In genomic region chr6:30488697-30489080, GRCh38 we compare ENCODE assay signal across 8 cellular contexts. TPM values are rescaled to one million over a fixed set of nuclear protein-coding genes. Genes with fewer than 3 reads are reported as not detected.
A peak's percentile ranks its signal among the peaks of the same experiment; 100 is the strongest.
DNase-seq lines count a peak whose midpoint lies in the region; ATAC-seq and TF ChIP-seq lines count a peak whose summit lies in the region.
"Not testable (repeated sequence)": the region's sequence is repeated elsewhere in the genome, so short reads cannot be mapped to it uniquely, and the experiment has no call there.

No MANE protein-coding gene starts in this region.

- H3K4me3 Mint-ChIP-seq in activated T-cell treated with anti-CD3 and anti-CD28 coated beads, Interleukin-2, amount 50 U/mL, for 72 hours = peak overlapping the region; percentile 98 to 99
- peak overlapping the region; percentile 90 for H3K4me3 Mint-ChIP-seq in mesothelial cell of epicardium

- H3K9me3 Mint-ChIP-seq in activated T-cell treated with anti-CD3 and anti-CD28 coated beads, Interleukin-2, amount 50 U/mL, for 72 hours; mesothelial cell of epicardium: not testable (repeated sequence)

- H4K20me1 ChIP-seq in PC-3 (ENCODE audit: low read length) = not testable (repeated sequence)

- not testable (repeated sequence) for DNase-seq in PC-3; activated T-cell treated with anti-CD3 and anti-CD28 coated beads, Interleukin-2, amount 50 U/mL, for 72 hours; caudate nucleus (lab: John Stamatoyannopoulos, UW); foreskin keratinocyte; mesothelial cell of epicardium (ENCODE audit: low spot score in 2 of 2, unreplicated experiment in 2 of 2); gastrocnemius medialis; upper lobe of right lung

- peak overlapping the region; percentile 36; the same call in 1 of the 2 replicates for H3K27ac ChIP-seq in PC-3 (ENCODE audit: low read length)
- H3K27ac ChIP-seq in caudate nucleus (ENCODE audit: low read depth, low read length) = peak overlapping the region; percentile 49
- peak overlapping the region; percentile 66 for H3K27ac ChIP-seq in foreskin keratinocyte
- H3K27ac ChIP-seq in gastrocnemius medialis = peak overlapping the region; percentile 76 to 95 (median 82)
- peak overlapping the region; percentile 97 for H3K27ac ChIP-seq in upper lobe of right lung

- H3K36me3 Mint-ChIP-seq in activated T-cell treated with anti-CD3 and anti-CD28 coated beads, Interleukin-2, amount 50 U/mL, for 72 hours (ENCODE audit: insufficient read depth in 2 of 2) = peaks cover 31 to 37% of the 10 kb centered on the region in 2 donors
- H3K36me3 Mint-ChIP-seq in mesothelial cell of epicardium = not testable (repeated sequence)

- H3K79me2 ChIP-seq in PC-3 (ENCODE audit: low read length) = peaks cover 20% of the 10 kb centered on the region

- H2AFZ ChIP-seq in PC-3 (ENCODE audit: low read length) = peak overlapping the region; percentile 87

- intact Hi-C loops in PC-3 (cut with micrococcal nuclease) (loop anchor here (1.0 to 10.0 kb wide), 2 partner anchors 39 to 236 kb away; partner anchors contain the start of gene TUBB), gastrocnemius medialis (cut with DNase I; ENCODE audit: low total_unique reads) (loop anchor here (2.0 to 5.0 kb wide), 4 partner anchors 42 to 184 kb away; partner anchors contain the start of gene DHX16)
- intact Hi-C loops in upper lobe of right lung (cut with DNase I) = not testable (repeated sequence)

- TF ChIP-seq POLR2A in gastrocnemius medialis (IDR thresholded peaks at IDR 0.05) = not testable (repeated sequence)

- H3K9ac ChIP-seq in PC-3 (ENCODE audit: low read length) = not testable (repeated sequence)

- in situ Hi-C loops in gastrocnemius medialis (cut with MboI; ENCODE audit: low sequenced_read_pairs in 4 of 4) = loop anchor here in 1 of 4 donors (10.0 kb wide), 1 partner anchor 46 kb away; no protein-coding TSS in a partner anchor

- POLR2A ChIA-PET in PC-3 (lab: Charles Lee; ENCODE audit: unreplicated experiment) = not testable (repeated sequence)

- peak overlapping the region; percentile 97 for H3K27ac Mint-ChIP-seq in activated T-cell treated with anti-CD3 and anti-CD28 coated beads, Interleukin-2, amount 50 U/mL, for 72 hours
- peak overlapping the region; percentile 99 for H3K27ac Mint-ChIP-seq in mesothelial cell of epicardium

- H3K4me1 ChIP-seq in PC-3 (ENCODE audit: insufficient read depth, low read length); foreskin keratinocyte; gastrocnemius medialis: not testable (repeated sequence)
- peaks cover 27% of the 10 kb centered on the region for H3K4me1 ChIP-seq in upper lobe of right lung

- ATAC-seq in PC-3; activated T-cell treated with anti-CD3 and anti-CD28 coated beads, Interleukin-2, amount 50 U/mL, for 72 hours (replicated peaks in 1 of 2); foreskin keratinocyte; gastrocnemius medialis; upper lobe of right lung: not testable (repeated sequence)

- H3K27me3 ChIP-seq in PC-3 (ENCODE audit: low read length); foreskin keratinocyte; gastrocnemius medialis; upper lobe of right lung: not testable (repeated sequence)

- not testable (repeated sequence) for TF ChIP-seq CTCF in PC-3 (conservative IDR thresholded peaks at IDR 0.05; ENCODE audit: low read depth, low read length); foreskin keratinocyte (conservative IDR thresholded peaks at IDR 0.05); mesothelial cell of epicardium (IDR thresholded peaks at IDR 0.05; ENCODE audit: unreplicated experiment); gastrocnemius medialis (IDR thresholded peaks at IDR 0.05 in 4 of 5, conservative IDR thresholded peaks at IDR 0.05 in 1 of 5); upper lobe of right lung (IDR thresholded peaks at IDR 0.05)

- not testable (repeated sequence) for H3K9me2 ChIP-seq in PC-3 (replicated peaks; ENCODE audit: low read length)

- peak overlapping the region; percentile 3; the same call in 1 of the 2 replicates for H3K4me3 ChIP-seq in GM08714 (ENCODE audit: low read length)
- peak overlapping the region; percentile 90; the same call in 1 of the 2 replicates for H3K4me3 ChIP-seq in PC-3 (ENCODE audit: low read length)
- H3K4me3 ChIP-seq in gastrocnemius medialis = peak overlapping the region; percentile 55 to 91 (median 76)
- H3K4me3 ChIP-seq in upper lobe of right lung = peak overlapping the region; percentile 93

- peak overlapping the region; percentile 90 for H3K4me2 ChIP-seq in PC-3 (ENCODE audit: low read length)

- peaks cover 10% of the 10 kb centered on the region; the same call in 1 of the 2 replicates for H3K36me3 ChIP-seq in PC-3 (ENCODE audit: low read depth, low read length)
- peaks cover 0 to 23% of the 10 kb centered on the region in 2 donors for H3K36me3 ChIP-seq in gastrocnemius medialis
- peaks cover 36% of the 10 kb centered on the region for H3K36me3 ChIP-seq in upper lobe of right lung

- H3K27me3 Mint-ChIP-seq in activated T-cell treated with anti-CD3 and anti-CD28 coated beads, Interleukin-2, amount 50 U/mL, for 72 hours (ENCODE audit: low read depth) = not testable (repeated sequence)
- peaks cover 25% of the 10 kb centered on the region for H3K27me3 Mint-ChIP-seq in mesothelial cell of epicardium (ENCODE audit: low read depth)

- not testable (repeated sequence) for H3K9me3 ChIP-seq in PC-3 (ENCODE audit: low read length); gastrocnemius medialis; upper lobe of right lung

- not testable (repeated sequence) for BruUV-seq in PC-3 (replicated peaks; lab: Mats Ljungman, UMichigan)

- CTCF ChIA-PET in PC-3 (lab: Charles Lee) = not testable (repeated sequence)

- peaks cover 62% of the 10 kb centered on the region for H3K4me1 Mint-ChIP-seq in activated T-cell treated with anti-CD3 and anti-CD28 coated beads, Interleukin-2, amount 50 U/mL, for 72 hours (ENCODE audit: low read depth)
- not testable (repeated sequence) for H3K4me1 Mint-ChIP-seq in mesothelial cell of epicardium

- H3F3A ChIP-seq in PC-3 (ENCODE audit: low read length, unreplicated experiment) = not testable (repeated sequence)

RNA-seq across cellular contexts. Expression of gene HLA-E, which starts 0.6 kb away (rescaled TPM):
- 131 and 161 TPM in 2 replicates for total RNA-seq in PC-3 (2014; rRNA removed)
- total RNA-seq in activated T-cell treated with anti-CD3 and anti-CD28 coated beads, Interleukin-2, amount 50 U/mL, for 72 hours = 100 to 1,000 TPM; 713 to 829 TPM
- 123 and 142 TPM in 2 replicates for total RNA-seq in foreskin keratinocyte
- 131 and 143 TPM in 2 replicates for polyA plus RNA-seq in foreskin keratinocyte
- 59.5 to 61.9 TPM (median 61.7 TPM) in 3 replicates for total RNA-seq in mesothelial cell of epicardium
- total RNA-seq in gastrocnemius medialis = 100 to 1,000 TPM; 135 to 248 (median 157) TPM
- 1,028 TPM for total RNA-seq in upper lobe of right lung

Comparison
In these comparisons a context has a peak if more than half of its experiments do, and no peak if none do; other contexts are left out.
1. H3K4me3 ChIP-seq: peak in every context shown above with its lines; median percentile 93 in upper lobe of right lung; 90 in PC-3; 76 in gastrocnemius medialis; 3 in GM08714.
2. H3K27ac ChIP-seq: peak in every context shown above with its lines; median percentile 97 in upper lobe of right lung; 82 in gastrocnemius medialis; 66 in foreskin keratinocyte; 49 in caudate nucleus; 36 in PC-3.